In genomic region chr7:84002348-84002747, GRCh38 we compare ENCODE assay signal across 19 cellular contexts.
"Had no signal": no experiment of that assay in that cellular context is flagged by ENCODE, and none has a peak within 500 bp of the region (broad histone marks: within the 10 kb centered on the region; RNA-seq: fewer than 3 reads in every experiment).

No MANE protein-coding gene starts in this region.

- H3K4me3 Mint-ChIP-seq: activated CD4-positive, alpha-beta memory T cell treated with anti-CD3 and anti-CD28 coated beads, Interleukin-2, amount 10 ng/mL, durations not matched to agents 7 days and 5 days; activated naive CD4-positive, alpha-beta T cell treated with anti-CD3 and anti-CD28 coated beads, Interleukin-2, amount 50 U/mL, for 24 hours; dendritic cell treated with granulocyte-macrophage colony-stimulating factor and Interleukin-4, amounts not matched to agents 40 ng/mL and 50 ng/mL, for 4 days; memory B cell; natural killer cell; T-helper 17 cell had no signal

- H3K4me1 Mint-ChIP-seq: activated CD4-positive, alpha-beta memory T cell treated with anti-CD3 and anti-CD28 coated beads, Interleukin-2, amount 10 ng/mL, durations not matched to agents 7 days and 5 days; activated naive CD4-positive, alpha-beta T cell treated with anti-CD3 and anti-CD28 coated beads, Interleukin-2, amount 50 U/mL, for 24 hours; memory B cell; natural killer cell; T-helper 17 cell had no signal

- ATAC-seq: body of pancreas, heart left ventricle, natural killer cell, T-helper 17 cell had no signal

- H3K9me3 Mint-ChIP-seq: activated naive CD4-positive, alpha-beta T cell treated with anti-CD3 and anti-CD28 coated beads, Interleukin-2, amount 50 U/mL, for 24 hours; dendritic cell treated with granulocyte-macrophage colony-stimulating factor and Interleukin-4, amounts not matched to agents 40 ng/mL and 50 ng/mL, for 4 days; memory B cell; natural killer cell had no signal

- H3K27ac ChIP-seq: body of pancreas, heart left ventricle, left ventricle myocardium inferior, upper lobe of left lung had no signal

- DNase-seq: activated CD4-positive, alpha-beta memory T cell treated with anti-CD3 and anti-CD28 coated beads, Interleukin-2, amount 10 ng/mL, durations not matched to agents 7 days and 5 days; activated CD4-positive, alpha-beta T cell treated with anti-CD3 and anti-CD28 coated beads for 4 hours; activated effector memory CD4-positive, alpha-beta T cell treated with anti-CD3 and anti-CD28 coated beads, Interleukin-2, amount 50 U/mL, for 16 hours; activated T-cell treated with anti-CD3 and anti-CD28 coated beads, Interleukin-2, amount 50 U/mL, for 48 hours; body of pancreas; cerebellar nuclear complex; effector memory CD4-positive, alpha-beta T cell; heart left ventricle; kidney; left ventricle myocardium inferior; natural killer cell; stimulated activated CD4-positive, alpha-beta T cell treated with anti-CD3 and anti-CD28 coated beads, Interleukin-4, amount 100 ng/mL, for 24 hours; stimulated activated naive CD4-positive, alpha-beta T cell; T-helper 17 cell; upper lobe of left lung had no signal

- H3K9me3 ChIP-seq: body of pancreas, heart left ventricle, left ventricle myocardium inferior, upper lobe of left lung had no signal

- H3K4me3 ChIP-seq: body of pancreas, heart left ventricle, left ventricle myocardium inferior, upper lobe of left lung had no signal

- H3K27me3 ChIP-seq: body of pancreas, heart left ventricle, upper lobe of left lung had no signal

- H3K27me3 Mint-ChIP-seq: activated CD4-positive, alpha-beta memory T cell treated with anti-CD3 and anti-CD28 coated beads, Interleukin-2, amount 10 ng/mL, durations not matched to agents 7 days and 5 days; activated naive CD4-positive, alpha-beta T cell treated with anti-CD3 and anti-CD28 coated beads, Interleukin-2, amount 50 U/mL, for 24 hours; dendritic cell treated with granulocyte-macrophage colony-stimulating factor and Interleukin-4, amounts not matched to agents 40 ng/mL and 50 ng/mL, for 4 days; memory B cell; T-helper 17 cell had no signal

- H3K36me3 Mint-ChIP-seq: activated naive CD4-positive, alpha-beta T cell treated with anti-CD3 and anti-CD28 coated beads, Interleukin-2, amount 50 U/mL, for 24 hours; memory B cell; natural killer cell had no signal

- H3K36me3 ChIP-seq: heart left ventricle, left ventricle myocardium inferior, upper lobe of left lung had no signal

- H3K4me1 ChIP-seq: body of pancreas, heart left ventricle, left ventricle myocardium inferior, upper lobe of left lung had no signal

- H3K27ac Mint-ChIP-seq: activated CD4-positive, alpha-beta memory T cell treated with anti-CD3 and anti-CD28 coated beads, Interleukin-2, amount 10 ng/mL, durations not matched to agents 7 days and 5 days; activated naive CD4-positive, alpha-beta T cell treated with anti-CD3 and anti-CD28 coated beads, Interleukin-2, amount 50 U/mL, for 24 hours; dendritic cell treated with granulocyte-macrophage colony-stimulating factor and Interleukin-4, amounts not matched to agents 40 ng/mL and 50 ng/mL, for 4 days; memory B cell; natural killer cell; T-helper 17 cell had no signal

- FAIRE-seq: frontal cortex, kidney had no signal
